ENCODE assay signal across 25 cellular contexts in genomic region chr2:225428360-225428759, GRCh38. TPM values are rescaled to one million over a fixed set of nuclear protein-coding genes. Genes with fewer than 3 reads are reported as not detected.
"Had no signal": no experiment of that assay in that cellular context is flagged by ENCODE, and none has a peak within 500 bp of the region (broad histone marks: within the 10 kb centered on the region; RNA-seq: fewer than 3 reads in every experiment).

No MANE protein-coding gene starts in this region.

- H3K4me1 Mint-ChIP-seq: memory B cell had no signal

- DNase-seq: activated CD4-positive, alpha-beta T cell treated with anti-CD3 and anti-CD28 coated beads for 1 hour; activated CD4-positive, alpha-beta T cell treated with anti-CD3 and anti-CD28 coated beads, Interleukin-2, amount 50 U/mL, for 1 hour; activated T-cell treated with anti-CD3 and anti-CD28 coated beads, Interleukin-2, amount 50 U/mL, for 1 hour; aorta; central memory CD4-positive, alpha-beta T cell; dermis blood vessel endothelial cell; effector CD8-positive, alpha-beta T cell; erythroblast; foreskin fibroblast; left colon; ovary; stimulated activated CD4-positive, alpha-beta T cell treated with anti-CD3 and anti-CD28 coated beads, Interleukin-4, amount 100 ng/mL, for 1 hour; stimulated activated naive CD4-positive, alpha-beta T cell; testis; trophoblast cell; uterus had no signal

- H3K4me3 ChIP-seq: ovary, prostate gland, testis, uterus had no signal

- H3K9me3 ChIP-seq: neutrophil, ovary, prostate gland, testis, uterus had no signal

- H3K27me3 ChIP-seq: neutrophil, ovary, testis, uterus had no signal

- ATAC-seq: activated naive CD4-positive, alpha-beta T cell treated with anti-CD3 and anti-CD28 coated beads, Interleukin-2, amount 50 U/mL, for 72 hours; left colon had no signal

- H3K27ac ChIP-seq: neutrophil, ovary, prostate gland, testis, uterus had no signal

- H3K4me1 ChIP-seq: prostate gland, testis, uterus had no signal

- H3K4me3 Mint-ChIP-seq: memory B cell, nephron had no signal

- H3K36me3 Mint-ChIP-seq: activated naive CD4-positive, alpha-beta T cell treated with anti-CD3 and anti-CD28 coated beads, Interleukin-2, amount 50 U/mL, for 72 hours; memory B cell had no signal

- H3K36me3 ChIP-seq: neutrophil, ovary, prostate gland, uterus had no signal

- H3K27ac Mint-ChIP-seq: activated naive CD4-positive, alpha-beta T cell treated with anti-CD3 and anti-CD28 coated beads, Interleukin-2, amount 50 U/mL, for 72 hours; memory B cell; nephron had no signal

- H3K9me3 Mint-ChIP-seq: activated naive CD4-positive, alpha-beta T cell treated with anti-CD3 and anti-CD28 coated beads, Interleukin-2, amount 50 U/mL, for 72 hours; memory B cell; nephron had no signal

RNA-seq across cellular contexts. Expression of gene NYAP2, which starts 28.9 kb away (rescaled TPM):
- total RNA-seq: dermis blood vessel endothelial cell, fibroblast of lung, glomerular endothelial cell, left colon, lower leg skin had no signal
- polyA plus RNA-seq: fibroblast of lung, keratinocyte had no signal
